ENCODE assay signal across 8 cellular contexts in genomic region chr5:168579987-168580508, GRCh38. TPM values are rescaled to one million over a fixed set of nuclear protein-coding genes. Genes with fewer than 3 reads are reported as not detected.
A peak's percentile ranks its signal among the peaks of the same experiment; 100 is the strongest.
DNase-seq lines count a peak whose midpoint lies in the region; ATAC-seq and TF ChIP-seq lines count a peak whose summit lies in the region.

No MANE protein-coding gene starts in this region.

- intact Hi-C loops in Panc1 (cut with micrococcal nuclease; ENCODE audit: unreplicated experiment), result no loop called here

- CTCF ChIA-PET in Panc1 (lab: Charles Lee), result no interaction called here

- H3K27ac ChIP-seq in Panc1 (ENCODE audit: low read length) (peak overlapping the region; percentile 98), rectal smooth muscle tissue (ENCODE audit: low read depth, low read length) (peak overlapping the region; percentile 91)

- H3K36me3 ChIP-seq in Panc1 (ENCODE audit: control insufficient read depth, insufficient read depth, low read length) (peaks cover 2% of the 10 kb centered on the region), rectal smooth muscle tissue (ENCODE audit: control insufficient read depth, insufficient read depth, low read length) (no peaks in the 10 kb centered on the region)

- DNase-seq in GM12865 (ENCODE audit: low read depth), result no peak
- no peak for DNase-seq in Panc1 (ENCODE audit: low read depth, low spot score)
- no peak for DNase-seq in erythroblast (lab: John Stamatoyannopoulos, UW)
- DNase-seq in T1000 (lab: John Stamatoyannopoulos, UW), result no peak
- DNase-seq in dedifferentiated amniotic fluid mesenchymal stem cell (ENCODE audit: extremely low spot score), result no peak

- H3K9me3 ChIP-seq in Panc1 (ENCODE audit: control insufficient read depth, insufficient read depth, low read depth, low read length), result no peaks in the 10 kb centered on the region

- BruUV-seq in Panc1 (replicated peaks; lab: Mats Ljungman, UMichigan), result TSS peak; percentile 99

- H3K9ac ChIP-seq in rectal smooth muscle tissue (ENCODE audit: low read length), result peak overlapping the region; percentile 69

- ATAC-seq in Panc1 (no peak), HG02970 (IDR thresholded peaks at IDR 0.05; ENCODE audit: low FRiP score, unreplicated experiment) (no peak), GM21526 (IDR thresholded peaks at IDR 0.05; ENCODE audit: low FRiP score, unreplicated experiment) (no peak)

- H3K4me3 ChIP-seq in GM12865 (ENCODE audit: low read depth, low read length) (peak overlapping the region; percentile 80), Panc1 (ENCODE audit: low read depth in 2 of 2, low read length in 2 of 2) (peak overlapping the region; percentile 76 to 98), rectal smooth muscle tissue (ENCODE audit: low read length) (peak overlapping the region; percentile 58)

- TF ChIP-seq CTCF in GM12865 (IDR thresholded peaks at IDR 0.05; ENCODE audit: insufficient read depth, low read depth, low read length, missing control alignments), result no peak
- TF ChIP-seq CTCF in Panc1 (IDR thresholded peaks at IDR 0.05), result no peak

- H3K27me3 ChIP-seq in Panc1 (ENCODE audit: control insufficient read depth, insufficient read depth, low read length) (no peaks in the 10 kb centered on the region), rectal smooth muscle tissue (ENCODE audit: control insufficient read depth, insufficient read depth, low read length) (no peaks in the 10 kb centered on the region)

- TF ChIP-seq POLR2A in erythroblast (IDR thresholded peaks at IDR 0.05; ENCODE audit: low read length), result peak; percentile 42

- in situ Hi-C loops in Panc1 (cut with HindIII; ENCODE audit: low pct_unique_long_range_greater_than_20kb, low sequenced_read_pairs), result no loop called here

- H3K4me1 ChIP-seq in Panc1 (ENCODE audit: control insufficient read depth, insufficient read depth, low read length) (peaks cover 17% of the 10 kb centered on the region), rectal smooth muscle tissue (ENCODE audit: control insufficient read depth, insufficient read depth, low read length) (peaks cover 7% of the 10 kb centered on the region)

- POLR2A ChIA-PET in Panc1 (lab: Charles Lee), result interaction anchor here (0.6 kb wide), 1 partner anchor 32 kb away, joined by 3 read pairs; no protein-coding TSS in a partner anchor

RNA-seq across cellular contexts. Expression of gene PANK3, which starts 0.9 kb away (rescaled TPM):
- total RNA-seq in Panc1 (2021; ENCODE audit: unreplicated experiment), result 79.7 TPM
- polyA plus RNA-seq in Panc1 (2012; ENCODE audit: insufficient read length), result 9.6 TPM

RNA-seq across cellular contexts. Expression of gene FBLL1, which starts 50.9 kb away (rescaled TPM):
- 7.5 TPM for total RNA-seq in Panc1 (2021; ENCODE audit: unreplicated experiment)
- polyA plus RNA-seq in Panc1 (2012; ENCODE audit: insufficient read length), result 28.4 TPM
